ENCODE assay signal across 9 cellular contexts in the genomic region with DNA sequence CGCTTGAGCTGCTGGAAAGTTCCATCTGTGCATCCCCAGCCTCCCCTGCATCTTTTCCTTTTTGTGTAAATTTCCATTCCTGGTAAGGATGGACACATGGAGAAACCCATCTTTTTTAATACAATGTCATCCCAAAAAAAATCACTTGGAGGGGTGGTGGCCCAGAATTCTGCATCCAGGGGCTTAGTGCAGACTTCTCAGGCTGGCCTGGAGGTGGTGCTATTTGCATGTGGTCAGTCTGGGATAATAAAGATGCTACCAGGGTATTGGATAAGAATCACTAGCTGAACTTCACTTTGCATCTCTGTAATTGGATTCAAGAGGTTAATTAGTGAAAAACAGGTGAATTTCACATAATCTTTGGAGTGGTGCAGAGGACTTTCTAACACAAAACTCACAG. TPM values are rescaled to one million over a fixed set of nuclear protein-coding genes. Genes with fewer than 3 reads are reported as not detected.
DNase-seq lines count a peak whose midpoint lies in the region; ATAC-seq lines count a peak whose summit lies in the region.
"Had no signal": no experiment of that assay in that cellular context is flagged by ENCODE, and none has a peak within 500 bp of the region (broad histone marks: within the 10 kb centered on the region; RNA-seq: fewer than 3 reads in every experiment).

No MANE protein-coding gene starts in this region.

- peaks cover 18% of the 10 kb centered on the region for H3K36me3 Mint-ChIP-seq in dendritic cell treated with granulocyte-macrophage colony-stimulating factor and Interleukin-4, amounts not matched to agents 40 ng/mL and 50 ng/mL, for 4 days (ENCODE audit: low read depth)
- H3K36me3 Mint-ChIP-seq in naive thymus-derived CD4-positive, alpha-beta T cell, result peaks cover 0 to 7% (median 4%) of the 10 kb centered on the region in 5 donors

- H3K4me3 Mint-ChIP-seq in dendritic cell treated with granulocyte-macrophage colony-stimulating factor and Interleukin-4, amounts not matched to agents 40 ng/mL and 50 ng/mL, for 4 days, result no peak overlapping the region
- peak overlapping the region; percentile 52 to 98 (median 78) for H3K4me3 Mint-ChIP-seq in naive thymus-derived CD4-positive, alpha-beta T cell

- H3K36me3 ChIP-seq in SJCRH30, result peaks cover 3% of the 10 kb centered on the region; the same call in 1 of the 2 replicates
- peaks cover 0 to 13% (median 0%) of the 10 kb centered on the region in 3 experiments for H3K36me3 ChIP-seq in naive thymus-derived CD4-positive, alpha-beta T cell (ENCODE audit: control insufficient read depth in 2 of 3, insufficient read depth in 3 of 3, low read length in 3 of 3)

- peaks cover 2% of the 10 kb centered on the region; the same call in 1 of the 2 replicates for H3K4me1 ChIP-seq in SJCRH30
- H3K4me1 ChIP-seq in naive thymus-derived CD4-positive, alpha-beta T cell (ENCODE audit: control insufficient read depth in 2 of 2, insufficient read depth in 2 of 2, low read length in 2 of 2), result peaks cover 23 to 24% of the 10 kb centered on the region in 2 donors

- CTCF ChIA-PET in naive thymus-derived CD4-positive, alpha-beta T cell (lab: Charles Lee), result interaction anchor here (0.9 to 2.2 kb wide), 12 partner anchors 9 to 329 kb away, joined by 3 to 18 read pairs (median 4); partner anchors contain the start of gene WDR73

- no peaks in the 10 kb centered on the region for H3K9me3 Mint-ChIP-seq in dendritic cell treated with granulocyte-macrophage colony-stimulating factor and Interleukin-4, amounts not matched to agents 40 ng/mL and 50 ng/mL, for 4 days
- H3K9me3 Mint-ChIP-seq in naive thymus-derived CD4-positive, alpha-beta T cell, result peaks cover 0 to 3% (median 0%) of the 10 kb centered on the region in 11 donors
- H3K9me3 Mint-ChIP-seq: activated naive CD4-positive, alpha-beta T cell treated with anti-CD3 and anti-CD28 coated beads, Interleukin-2, amount 50 U/mL, for 72 hours had no signal

- H3K4me1 Mint-ChIP-seq in dendritic cell treated with granulocyte-macrophage colony-stimulating factor and Interleukin-4, amounts not matched to agents 40 ng/mL and 50 ng/mL, for 4 days (ENCODE audit: low read depth), result peaks cover 72% of the 10 kb centered on the region
- peaks cover 45 to 75% (median 58%) of the 10 kb centered on the region in 7 donors for H3K4me1 Mint-ChIP-seq in naive thymus-derived CD4-positive, alpha-beta T cell

- H3K27me3 ChIP-seq in SJCRH30, result no peaks in the 10 kb centered on the region
- H3K27me3 ChIP-seq in naive thymus-derived CD4-positive, alpha-beta T cell (ENCODE audit: control insufficient read depth in 2 of 2, insufficient read depth in 2 of 2, low read length in 2 of 2), result no peaks in the 10 kb centered on the region

- peak overlapping the region; percentile 78 for H3K27ac Mint-ChIP-seq in dendritic cell treated with granulocyte-macrophage colony-stimulating factor and Interleukin-4, amounts not matched to agents 40 ng/mL and 50 ng/mL, for 4 days
- peak overlapping the region; percentile 55 to 96 (median 88) for H3K27ac Mint-ChIP-seq in naive thymus-derived CD4-positive, alpha-beta T cell

- no peak for ATAC-seq in naive thymus-derived CD4-positive, alpha-beta T cell
- ATAC-seq in GM19452 (IDR thresholded peaks at IDR 0.05; ENCODE audit: unreplicated experiment) (no peak), HG03039 (IDR thresholded peaks at IDR 0.05; ENCODE audit: unreplicated experiment) (no peak)
- ATAC-seq: activated naive CD4-positive, alpha-beta T cell treated with anti-CD3 and anti-CD28 coated beads, Interleukin-2, amount 50 U/mL, for 72 hours had no signal

- H3K9me3 ChIP-seq in SJCRH30 (replicated peaks), result no peaks in the 10 kb centered on the region
- H3K9me3 ChIP-seq in naive thymus-derived CD4-positive, alpha-beta T cell (ENCODE audit: control insufficient read depth in 2 of 3, low read length in 3 of 3), result no peaks in the 10 kb centered on the region

- no peak overlapping the region for H3K4me3 ChIP-seq in SJCRH30
- H3K4me3 ChIP-seq in naive thymus-derived CD4-positive, alpha-beta T cell (ENCODE audit: low read length), result peak overlapping the region; percentile 24

- POLR2A ChIA-PET in naive thymus-derived CD4-positive, alpha-beta T cell (lab: Charles Lee), result interaction anchor here (0.5 to 5.1 kb wide), 12 partner anchors 10 to 556 kb away, joined by 3 to 115 read pairs (median 4); partner anchors contain the start of gene WDR73

- no peaks in the 10 kb centered on the region for H3K27me3 Mint-ChIP-seq in dendritic cell treated with granulocyte-macrophage colony-stimulating factor and Interleukin-4, amounts not matched to agents 40 ng/mL and 50 ng/mL, for 4 days
- H3K27me3 Mint-ChIP-seq in naive thymus-derived CD4-positive, alpha-beta T cell, result no peaks in the 10 kb centered on the region

- intact Hi-C loops in dendritic cell treated with granulocyte-macrophage colony-stimulating factor and Interleukin-4, amounts not matched to agents 40 ng/mL and 50 ng/mL, for 4 days (cut with micrococcal nuclease), result loop anchor here (2.0 to 10.0 kb wide), 2 partner anchors 56 to 176 kb away; partner anchors contain the start of gene WDR73
- intact Hi-C loops in naive thymus-derived CD4-positive, alpha-beta T cell (cut with micrococcal nuclease), result loop anchor here (1.0 to 10.0 kb wide), 6 partner anchors 39 to 446 kb away; partner anchors contain the start of genes NMB (in 1 of the 2), SEC11A (in 1 of the 2) and WDR73 (in 1 of the 2)

- H3K27ac ChIP-seq in SJCRH30, result no peak overlapping the region
- H3K27ac ChIP-seq in naive thymus-derived CD4-positive, alpha-beta T cell (ENCODE audit: low read depth, low read length), result peak overlapping the region; percentile 72

- peak; percentile 1 for DNase-seq in DMS79 treated with DMSO at 0.1 percent for 48 hours (lab: John Stamatoyannopoulos, UW)
- no peak for DNase-seq in DMS79 (lab: John Stamatoyannopoulos, UW)
- peak in 52 of 76 experiments; percentile 1 to 62 (median 29) for DNase-seq in HUDEP-2 (lab: John Stamatoyannopoulos, UW; ENCODE audit: unreplicated experiment in 76 of 76)
- peak; percentile 48 to 75 for DNase-seq in SJCRH30
- peak in 1 of 9 donors; percentile 12 for DNase-seq in naive thymus-derived CD4-positive, alpha-beta T cell

RNA-seq across cellular contexts. Expression of gene ZSCAN2, which starts 1.8 kb away (rescaled TPM):
- total RNA-seq in SJCRH30 (2014; rRNA removed; shearing (Covaris generic)), result 10.5 and 16.4 TPM in 2 replicates
- 10 to 100 TPM in 2 of 5 experiments, 1 to 10 TPM in 3; 4.8 to 13.0 (median 6.8) TPM for total RNA-seq in naive thymus-derived CD4-positive, alpha-beta T cell
- 10 to 100 TPM in 1 of 2 donors, 1 to 10 TPM in 1; 4.9 to 10.9 TPM for polyA plus RNA-seq in naive thymus-derived CD4-positive, alpha-beta T cell

RNA-seq across cellular contexts. Expression of gene WDR73, which starts 55.1 kb away (rescaled TPM):
- total RNA-seq in SJCRH30 (2014; rRNA removed; shearing (Covaris generic)), result 22.0 and 26.3 TPM in 2 replicates
- 10 to 100 TPM; 26.8 to 47.7 (median 33.1) TPM for total RNA-seq in naive thymus-derived CD4-positive, alpha-beta T cell
- 10 to 100 TPM; 22.0 to 26.1 TPM for polyA plus RNA-seq in naive thymus-derived CD4-positive, alpha-beta T cell

RNA-seq across cellular contexts. Expression of gene NMB, which starts 59.0 kb away (rescaled TPM):
- total RNA-seq in SJCRH30 (2014; rRNA removed; shearing (Covaris generic)), result 4.2 and 4.4 TPM in 2 replicates
- total RNA-seq in naive thymus-derived CD4-positive, alpha-beta T cell, result 1 to 10 TPM; 1.2 to 3.1 (median 2.9) TPM
- 1 to 10 TPM; 4.2 to 5.2 TPM for polyA plus RNA-seq in naive thymus-derived CD4-positive, alpha-beta T cell
